In the genomic region with DNA sequence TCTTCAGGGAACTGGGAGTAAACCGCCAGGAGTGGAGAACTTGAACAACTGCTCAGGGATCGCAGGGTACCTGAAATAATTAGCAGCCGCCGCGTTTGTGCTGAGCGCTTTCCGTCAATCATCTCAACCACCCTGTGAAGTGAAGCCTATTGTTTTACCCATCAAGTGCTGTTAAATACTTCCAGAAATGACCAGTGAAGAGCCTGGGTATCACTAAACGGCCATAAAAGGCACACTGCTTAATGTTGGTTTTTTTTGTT, we compare ENCODE assay signal across 8 cellular contexts. TPM values are rescaled to one million over a fixed set of nuclear protein-coding genes. Genes with fewer than 3 reads are reported as not detected.
DNase-seq lines count a peak whose midpoint lies in the region; ATAC-seq, FAIRE-seq and TF ChIP-seq lines count a peak whose summit lies in the region.

No MANE protein-coding gene starts in this region.

- H3K9me3 ChIP-seq in ES-I3 (ENCODE audit: control insufficient read depth, insufficient read depth, low read length) = no peaks in the 10 kb centered on the region
- no peaks in the 10 kb centered on the region for H3K9me3 ChIP-seq in adrenal gland (replicated peaks in 1 of 3)
- no peaks in the 10 kb centered on the region for H3K9me3 ChIP-seq in HepG2 (ENCODE audit: low read length)
- no peaks in the 10 kb centered on the region for H3K9me3 ChIP-seq in tibial nerve

- 0 out of 2 replicates have a peak, but pooled peaks cover 8% of the 10 kb centered on the region for H4K20me1 ChIP-seq in HepG2 (ENCODE audit: insufficient read depth, low read length)

- H3K9ac ChIP-seq in ES-I3 (ENCODE audit: low read depth, low read length) (peak overlapping the region; percentile 94), HepG2 (ENCODE audit: insufficient read depth, low read depth, low read length) (peak overlapping the region; percentile 88)

- ATAC-seq in HG03354 (IDR thresholded peaks at IDR 0.05; ENCODE audit: poor library complexity, severe bottlenecking, unreplicated experiment) = peak; percentile 15
- ATAC-seq in HepG2 = no peak
- ATAC-seq in HG02870 (IDR thresholded peaks at IDR 0.05; ENCODE audit: unreplicated experiment) = no peak
- no peak for ATAC-seq in GM21390 (IDR thresholded peaks at IDR 0.05; ENCODE audit: unreplicated experiment)

- H3K36me3 ChIP-seq in ES-I3 (ENCODE audit: insufficient read depth, low read length) = no peaks in the 10 kb centered on the region
- no peaks in the 10 kb centered on the region for H3K36me3 ChIP-seq in adrenal gland (replicated peaks in 1 of 2)
- H3K36me3 ChIP-seq in HepG2 (replicated peaks in 1 of 2; ENCODE audit: control insufficient read depth in 1 of 2, insufficient read depth in 2 of 2, low read length in 2 of 2) = no peaks in the 10 kb centered on the region; a peak in 2 of 5 replicates
- H3K36me3 ChIP-seq in tibial nerve = peaks cover 0 to 19% (median 0%) of the 10 kb centered on the region in 3 donors

- CTCF ChIA-PET in HepG2 (lab: Yijun Ruan, JAX; ENCODE audit: low intra/inter-chr PET ratio, low total read pairs) = no interaction called here

- TF ChIP-seq EP300 in HepG2 (IDR thresholded peaks at IDR 0.05; ENCODE audit: low read depth in 2 of 2, low read length in 2 of 2) (no peak), HepG2 (CRISPR knock-in tag; IDR thresholded peaks at IDR 0.05; ENCODE audit: borderline replicate concordance) (no peak), tibial nerve (IDR thresholded peaks at IDR 0.05) (no peak)

- no peak for DNase-seq in adrenal gland
- DNase-seq in HepG2 (ENCODE audit: low spot score) = no peak
- DNase-seq in tibial nerve (ENCODE audit: low spot score in 2 of 2) = no peak
- no peak for DNase-seq in SK-N-DZ (ENCODE audit: low spot score)

- H3K27ac ChIP-seq in adrenal gland (peak overlapping the region in 3 of 5 donors; percentile 83 to 90 (median 83)), HepG2 (ENCODE audit: extremely low read length, insufficient read depth, low read length) (peak overlapping the region; percentile 84), tibial nerve (peak overlapping the region; percentile 91 to 98 (median 96))

- peak overlapping the region; percentile 29 to 86 (median 78) for H3K4me3 ChIP-seq in adrenal gland
- peak overlapping the region; percentile 80 to 93 (median 92) for H3K4me3 ChIP-seq in HepG2 (replicated peaks in 1 of 3; ENCODE audit: insufficient read depth in 1 of 3, low read depth in 2 of 3, low read length in 3 of 3)
- peak overlapping the region; percentile 76 to 89 (median 81) for H3K4me3 ChIP-seq in tibial nerve

- no peak for FAIRE-seq in HepG2 (lab: Jason Lieb, UNC)

- H3K79me2 ChIP-seq in HepG2 (ENCODE audit: insufficient read depth, low read length) = peaks cover 46% of the 10 kb centered on the region

- in situ Hi-C loops in HepG2 (cut with HindIII; ENCODE audit: extremely low pct_ligation_motif_present, low pct_unique_long_range_greater_than_20kb) = no loop called here

- TF ChIP-seq CTCF in adrenal gland (IDR thresholded peaks at IDR 0.05) (no peak), HepG2 (CRISPR knock-in tag; IDR thresholded peaks at IDR 0.05) (no peak), tibial nerve (IDR thresholded peaks at IDR 0.05) (no peak)

- H3K27me3 ChIP-seq in adrenal gland (no peaks in the 10 kb centered on the region), HepG2 (ENCODE audit: control insufficient read depth in 1 of 2, insufficient read depth in 2 of 2, low read length in 2 of 2) (no peaks in the 10 kb centered on the region; a peak in 1 of 5 replicates), tibial nerve (no peaks in the 10 kb centered on the region)

- TF ChIP-seq RAD21 in HepG2 (CRISPR knock-in tag; IDR thresholded peaks at IDR 0.05) = no peak

- intact Hi-C loops in adrenal gland (cut with DNase I) (no loop called here), HepG2 (cut with micrococcal nuclease; ENCODE audit: unreplicated experiment) (loop anchor here (1.0 to 5.0 kb wide), 2 partner anchors 37 to 43 kb away; partner anchors contain the start of gene FBXO3)

- POLR2A ChIA-PET in HepG2 (lab: Yijun Ruan, JAX) = interaction anchor here (1.4 to 3.3 kb wide), 3 partner anchors 11 to 43 kb away, joined by 4 to 63 read pairs (median 21); partner anchors contain the start of gene C11orf91

- H3K4me2 ChIP-seq in HepG2 (ENCODE audit: low read depth, low read length) = peak overlapping the region; percentile 99

- H3K4me1 ChIP-seq in ES-I3 (ENCODE audit: insufficient read depth, low read length) (no peaks in the 10 kb centered on the region), adrenal gland (replicated peaks in 1 of 2) (peaks cover 13 to 52% of the 10 kb centered on the region in 2 donors), HepG2 (ENCODE audit: insufficient read depth, low read length) (peaks cover 57% of the 10 kb centered on the region), tibial nerve (peaks cover 0 to 58% (median 31%) of the 10 kb centered on the region in 4 donors)

- 18 to 31% (median 24%) methylated on average over 7 to 8 of the region's 8 CpGs for WGBS in adrenal gland, 4 donors
- 17% methylated on average over 8 of the region's 8 CpGs for WGBS in HepG2 (ENCODE audit: low lambda C conversion rate)
- WGBS in tibial nerve, 2 donors = 4 to 5% methylated on average over 8 of the region's 8 CpGs

- BruUV-seq in HepG2 (replicated peaks; lab: Mats Ljungman, UMichigan) = TSS peak; percentile 62

- no peak overlapping the region for H2AFZ ChIP-seq in HepG2 (ENCODE audit: low read length)

- TF ChIP-seq POLR2A in adrenal gland (IDR thresholded peaks at IDR 0.05) (no peak), HepG2 (IDR thresholded peaks at IDR 0.05; ENCODE audit: insufficient read depth in 1 of 2, low read depth in 2 of 2, low read length in 2 of 2) (no peak), tibial nerve (IDR thresholded peaks at IDR 0.05) (no peak)

RNA-seq across cellular contexts. Expression of gene CD59, which starts 1.1 kb away (rescaled TPM):
- total RNA-seq in adrenal gland (100 to 1,000 TPM; 286 to 562 (median 405) TPM), HepG2 (2016; rRNA removed; fragmentation: Illumina TruSeq; extraction: Trizol) (184 and 289 TPM in 2 replicates), tibial nerve (100 to 1,000 TPM; 190 to 448 (median 302) TPM)
- polyA plus RNA-seq in adrenal gland (100 to 1,000 TPM in 2 of 3 donors, 10 to 100 TPM in 1; 59.5 to 465 (median 103) TPM), HepG2 (2011; rRNA removed) (127 and 132 TPM in 2 replicates)
- total RNA-seq in HepG2 (2016; cell fraction: cytosol; rRNA removed; fragmentation: Illumina TruSeq; extraction: Trizol; ENCODE audit: low read depth) = 17.9 and 18.3 TPM in 2 replicates
- total RNA-seq in HepG2 (2016; cell fraction: insoluble cytoplasmic fraction; rRNA removed; fragmentation: Illumina TruSeq; extraction: Trizol) = 187 and 287 TPM in 2 replicates
- 57.6 and 59.8 TPM in 2 replicates for total RNA-seq in HepG2 (2016; cell fraction: membrane; rRNA removed; fragmentation: Illumina TruSeq; extraction: Trizol)
- 207 and 235 TPM in 2 replicates for total RNA-seq in HepG2 (2016; cell fraction: nucleus; rRNA removed; fragmentation: Illumina TruSeq; extraction: Trizol)
- polyA plus RNA-seq in HepG2 (2011; cell fraction: cytosol; rRNA removed) = 79.2 and 136 TPM in 2 replicates
- 35.8 and 50.3 TPM in 2 replicates for polyA plus RNA-seq in HepG2 (2011; cell fraction: nucleus; rRNA removed)
- polyA plus RNA-seq in HepG2 (2012) = 99.3 and 122 TPM in 2 replicates
- 34.0 and 44.2 TPM in 2 replicates for polyA plus RNA-seq in HepG2 (2016; cell fraction: cytosol; fragmentation: Illumina TruSeq; extraction: Trizol; ENCODE audit: low read depth)
- polyA plus RNA-seq in HepG2 (2016; cell fraction: insoluble cytoplasmic fraction; fragmentation: Illumina TruSeq; extraction: Trizol; ENCODE audit: low read depth) = 136 and 153 TPM in 2 replicates
- polyA plus RNA-seq in HepG2 (2016; cell fraction: membrane; fragmentation: Illumina TruSeq; extraction: Trizol; ENCODE audit: low read depth) = 35.5 and 37.5 TPM in 2 replicates
- polyA plus RNA-seq in HepG2 (2016; cell fraction: nucleus; fragmentation: Illumina TruSeq; extraction: Trizol; ENCODE audit: insufficient read depth, low read depth) = 257 and 263 TPM in 2 replicates
- polyA minus RNA-seq in HepG2 (2011; rRNA and poly(A)+ RNA removed; ENCODE audit: low replicate concordance) = 118 and 499 TPM in 2 replicates
- polyA minus RNA-seq in HepG2 (2011; cell fraction: cytosol; rRNA and poly(A)+ RNA removed) = 42.6 and 62.0 TPM in 2 replicates
- 31.4 and 43.6 TPM in 2 replicates for polyA minus RNA-seq in HepG2 (2011; cell fraction: nucleus; rRNA and poly(A)+ RNA removed)
- 64.3 and 72.3 TPM in 2 replicates for polyA plus RNA-seq in SK-N-DZ (2014; cell fraction: cytosol; rRNA removed)
- polyA plus RNA-seq in SK-N-DZ (2014; cell fraction: nucleus; rRNA removed) = 30.6 and 41.2 TPM in 2 replicates

RNA-seq across cellular contexts. Expression of gene C11orf91, which starts 34.5 kb away (rescaled TPM):
- total RNA-seq in adrenal gland (not detected), HepG2 (2016; rRNA removed; fragmentation: Illumina TruSeq; extraction: Trizol) (0.35 TPM in 1 of 2 replicates, not detected in the other), tibial nerve (not detected)
- polyA plus RNA-seq in adrenal gland (under 1 TPM in 1 of 3 donors, not detected in 2; 0.27 TPM), HepG2 (2011; rRNA removed) (not detected in 2 replicates)
- total RNA-seq in HepG2 (2016; cell fraction: cytosol; rRNA removed; fragmentation: Illumina TruSeq; extraction: Trizol; ENCODE audit: low read depth) = 0.71 TPM in 1 of 2 replicates, not detected in the other
- not detected in 2 replicates for total RNA-seq in HepG2 (2016; cell fraction: insoluble cytoplasmic fraction; rRNA removed; fragmentation: Illumina TruSeq; extraction: Trizol)
- 0.31 and 0.48 TPM in 2 replicates for total RNA-seq in HepG2 (2016; cell fraction: membrane; rRNA removed; fragmentation: Illumina TruSeq; extraction: Trizol)
- not detected in 2 replicates for total RNA-seq in HepG2 (2016; cell fraction: nucleus; rRNA removed; fragmentation: Illumina TruSeq; extraction: Trizol)
- not detected in 2 replicates for polyA plus RNA-seq in HepG2 (2011; cell fraction: cytosol; rRNA removed)
- 0.19 TPM in 1 of 2 replicates, not detected in the other for polyA plus RNA-seq in HepG2 (2011; cell fraction: nucleus; rRNA removed)
- polyA plus RNA-seq in HepG2 (2012) = 0.24 TPM in 1 of 2 replicates, not detected in the other
- polyA plus RNA-seq in HepG2 (2016; cell fraction: cytosol; fragmentation: Illumina TruSeq; extraction: Trizol; ENCODE audit: low read depth) = 0.69 and 0.77 TPM in 2 replicates
- not detected in 2 replicates for polyA plus RNA-seq in HepG2 (2016; cell fraction: insoluble cytoplasmic fraction; fragmentation: Illumina TruSeq; extraction: Trizol; ENCODE audit: low read depth)
- polyA plus RNA-seq in HepG2 (2016; cell fraction: membrane; fragmentation: Illumina TruSeq; extraction: Trizol; ENCODE audit: low read depth) = 0.62 and 1.2 TPM in 2 replicates
- not detected in 2 replicates for polyA plus RNA-seq in HepG2 (2016; cell fraction: nucleus; fragmentation: Illumina TruSeq; extraction: Trizol; ENCODE audit: insufficient read depth, low read depth)
- not detected in 2 replicates for polyA minus RNA-seq in HepG2 (2011; rRNA and poly(A)+ RNA removed; ENCODE audit: low replicate concordance)
- polyA minus RNA-seq in HepG2 (2011; cell fraction: cytosol; rRNA and poly(A)+ RNA removed) = not detected in 2 replicates
- 1.3 TPM in 1 of 2 replicates, not detected in the other for polyA minus RNA-seq in HepG2 (2011; cell fraction: nucleus; rRNA and poly(A)+ RNA removed)
- not detected in 2 replicates for polyA plus RNA-seq in SK-N-DZ (2014; cell fraction: cytosol; rRNA removed)
- polyA plus RNA-seq in SK-N-DZ (2014; cell fraction: nucleus; rRNA removed) = not detected in 2 replicates

RNA-seq across cellular contexts. Expression of gene FBXO3, which starts 39.2 kb away (rescaled TPM):
- 10 to 100 TPM; 25.0 to 45.4 (median 39.3) TPM for total RNA-seq in adrenal gland
- polyA plus RNA-seq in adrenal gland = 10 to 100 TPM; 20.7 to 54.7 (median 21.6) TPM
- total RNA-seq in HepG2 (2016; rRNA removed; fragmentation: Illumina TruSeq; extraction: Trizol) = 27.6 and 45.5 TPM in 2 replicates
- total RNA-seq in HepG2 (2016; cell fraction: cytosol; rRNA removed; fragmentation: Illumina TruSeq; extraction: Trizol; ENCODE audit: low read depth) = 1.4 and 1.6 TPM in 2 replicates
- total RNA-seq in HepG2 (2016; cell fraction: insoluble cytoplasmic fraction; rRNA removed; fragmentation: Illumina TruSeq; extraction: Trizol) = 30.3 and 40.5 TPM in 2 replicates
- total RNA-seq in HepG2 (2016; cell fraction: membrane; rRNA removed; fragmentation: Illumina TruSeq; extraction: Trizol) = 3.8 and 4.9 TPM in 2 replicates
- 22.6 and 23.6 TPM in 2 replicates for total RNA-seq in HepG2 (2016; cell fraction: nucleus; rRNA removed; fragmentation: Illumina TruSeq; extraction: Trizol)
- 19.3 and 20.4 TPM in 2 replicates for polyA plus RNA-seq in HepG2 (2011; rRNA removed)
- polyA plus RNA-seq in HepG2 (2011; cell fraction: cytosol; rRNA removed) = 9.9 and 15.0 TPM in 2 replicates
- 11.9 and 12.7 TPM in 2 replicates for polyA plus RNA-seq in HepG2 (2011; cell fraction: nucleus; rRNA removed)
- polyA plus RNA-seq in HepG2 (2012) = 12.8 and 16.4 TPM in 2 replicates
- 0.72 and 0.78 TPM in 2 replicates for polyA plus RNA-seq in HepG2 (2016; cell fraction: cytosol; fragmentation: Illumina TruSeq; extraction: Trizol; ENCODE audit: low read depth)
- 27.2 and 30.5 TPM in 2 replicates for polyA plus RNA-seq in HepG2 (2016; cell fraction: insoluble cytoplasmic fraction; fragmentation: Illumina TruSeq; extraction: Trizol; ENCODE audit: low read depth)
- 2.1 and 2.7 TPM in 2 replicates for polyA plus RNA-seq in HepG2 (2016; cell fraction: membrane; fragmentation: Illumina TruSeq; extraction: Trizol; ENCODE audit: low read depth)
- 17.1 and 19.7 TPM in 2 replicates for polyA plus RNA-seq in HepG2 (2016; cell fraction: nucleus; fragmentation: Illumina TruSeq; extraction: Trizol; ENCODE audit: insufficient read depth, low read depth)
- polyA minus RNA-seq in HepG2 (2011; rRNA and poly(A)+ RNA removed; ENCODE audit: low replicate concordance) = 10.8 and 29.9 TPM in 2 replicates
- 13.7 and 15.9 TPM in 2 replicates for polyA minus RNA-seq in HepG2 (2011; cell fraction: cytosol; rRNA and poly(A)+ RNA removed)
- polyA minus RNA-seq in HepG2 (2011; cell fraction: nucleus; rRNA and poly(A)+ RNA removed) = 24.5 and 33.8 TPM in 2 replicates
- 10 to 100 TPM; 27.8 to 36.3 (median 28.7) TPM for total RNA-seq in tibial nerve
- 41.3 and 45.7 TPM in 2 replicates for polyA plus RNA-seq in SK-N-DZ (2014; cell fraction: cytosol; rRNA removed)
- polyA plus RNA-seq in SK-N-DZ (2014; cell fraction: nucleus; rRNA removed) = 28.2 and 42.0 TPM in 2 replicates
